ENCODE assay signal across 16 cellular contexts in genomic region chr7:149839933-149840332, GRCh38. TPM values are rescaled to one million over a fixed set of nuclear protein-coding genes. Genes with fewer than 3 reads are reported as not detected.
DNase-seq lines count a peak whose midpoint lies in the region; ATAC-seq, FAIRE-seq and TF ChIP-seq lines count a peak whose summit lies in the region.
"Had no signal": no experiment of that assay in that cellular context is flagged by ENCODE, and none has a peak within 500 bp of the region (broad histone marks: within the 10 kb centered on the region; RNA-seq: fewer than 3 reads in every experiment).

No MANE protein-coding gene starts in this region.

- WGBS in heart right ventricle, 2 donors: 95 to 99% methylated on average over 5 of the region's 5 CpGs

- H3K9me3 ChIP-seq in left ventricle myocardium inferior (replicated peaks): no peaks in the 10 kb centered on the region
- H3K9me3 ChIP-seq in heart right ventricle: no peaks in the 10 kb centered on the region
- no peaks in the 10 kb centered on the region for H3K9me3 ChIP-seq in kidney (ENCODE audit: control insufficient read depth in 1 of 2, low read length in 2 of 2)
- H3K9me3 ChIP-seq: BE2C had no signal

- intact Hi-C loops in left ventricle myocardium inferior (cut with micrococcal nuclease) (no loop called here), heart right ventricle (cut with DNase I) (loop anchor here in 3 of 10 donors (2.0 to 10.0 kb wide), 3 partner anchors 32 to 125 kb away; partner anchors contain the start of genes ATP6V0E2 (in 1 of the 3) and ZNF467 (in 1 of the 3)), kidney (cut with DNase I) (no loop called here)

- DNase-seq in left ventricle myocardium inferior (no peak), heart right ventricle (no peak), kidney (no peak), NCI-H2227 (lab: John Stamatoyannopoulos, UW; ENCODE audit: unreplicated experiment) (no peak), dedifferentiated amniotic fluid mesenchymal stem cell (ENCODE audit: extremely low spot score) (no peak), activated gamma-delta T cell (lab: John Stamatoyannopoulos, UW) (no peak), NCI-H226 (no peak)
- DNase-seq: activated B cell treated with CpG ODN at 0.5 μM for 24 hours; BE2C; effector CD8-positive, alpha-beta T cell; foreskin fibroblast; NCI-H1694; NCI-H524 treated with DMSO at 0.1 percent for 48 hours; SW 1271 had no signal

- FAIRE-seq in TTC549 (lab: Jason Lieb, UNC) (peak; percentile 38), kidney (lab: Jason Lieb, UNC) (peak; percentile 95)
- FAIRE-seq: bronchial epithelial cell had no signal

- H3K4me1 ChIP-seq in left ventricle myocardium inferior (peaks cover 38% of the 10 kb centered on the region), heart right ventricle (peaks cover 0 to 20% (median 15%) of the 10 kb centered on the region in 9 donors), kidney (ENCODE audit: control insufficient read depth in 1 of 2, insufficient read depth in 1 of 2, low read depth in 1 of 2, low read length in 2 of 2) (peaks cover 0 to 9% of the 10 kb centered on the region in 2 donors)

- H3K36me3 ChIP-seq in left ventricle myocardium inferior (peaks cover 4% of the 10 kb centered on the region), heart right ventricle (peaks cover 0 to 6% (median 0%) of the 10 kb centered on the region in 9 donors), kidney (ENCODE audit: control insufficient read depth in 1 of 2, insufficient read depth in 2 of 2, low read length in 2 of 2) (no peaks in the 10 kb centered on the region)
- H3K36me3 ChIP-seq: BE2C had no signal

- TF ChIP-seq CTCF in left ventricle myocardium inferior (IDR thresholded peaks at IDR 0.05; ENCODE audit: borderline replicate concordance) (no peak), heart right ventricle (IDR thresholded peaks at IDR 0.05) (no peak), kidney (IDR thresholded peaks at IDR 0.05; ENCODE audit: borderline replicate concordance, extremely low read depth, insufficient read depth) (no peak)

- ATAC-seq in heart right ventricle: no peak

- no peak overlapping the region for H3K9ac ChIP-seq in kidney (ENCODE audit: low read length in 2 of 2)

- H3K4me3 ChIP-seq in left ventricle myocardium inferior: peak overlapping the region; percentile 99
- no peak overlapping the region for H3K4me3 ChIP-seq in heart right ventricle
- H3K4me3 ChIP-seq in kidney (ENCODE audit: low read length in 2 of 2): no peak overlapping the region

- H3K27ac ChIP-seq in left ventricle myocardium inferior (replicated peaks) (no peak overlapping the region), heart right ventricle (no peak overlapping the region), kidney (ENCODE audit: low read depth in 2 of 2, low read length in 2 of 2) (no peak overlapping the region)

- H3K27me3 ChIP-seq in left ventricle myocardium inferior (ENCODE audit: low read depth): no peaks in the 10 kb centered on the region
- no peaks in the 10 kb centered on the region for H3K27me3 ChIP-seq in heart right ventricle
- H3K27me3 ChIP-seq: BE2C had no signal

RNA-seq across cellular contexts. Expression of gene ZNF862, which starts 1.8 kb away (rescaled TPM):
- 10.4 TPM for total RNA-seq in left ventricle myocardium inferior
- 10 to 100 TPM in 6 of 10 donors, 1 to 10 TPM in 4; 7.4 to 13.3 (median 10.5) TPM for total RNA-seq in heart right ventricle
- polyA plus RNA-seq in heart right ventricle: 1 to 10 TPM; 3.9 to 9.6 TPM
- 29.1 TPM for total RNA-seq in kidney
- polyA plus RNA-seq in kidney (ENCODE audit: insufficient read depth, low read depth, low replicate concordance): 5.7 TPM

RNA-seq across cellular contexts. Expression of gene ATP6V0E2, which starts 33.8 kb away (rescaled TPM):
- 120 TPM for total RNA-seq in left ventricle myocardium inferior
- total RNA-seq in heart right ventricle: 100 to 1,000 TPM in 5 of 10 donors, 10 to 100 TPM in 5; 69.2 to 119 (median 96.7) TPM
- polyA plus RNA-seq in heart right ventricle: 10 to 100 TPM; 27.5 to 46.5 TPM
- 19.8 TPM for total RNA-seq in kidney
- polyA plus RNA-seq in kidney (ENCODE audit: insufficient read depth, low read depth, low replicate concordance): 138 TPM
